ENCODE assay signal across 15 cellular contexts in genomic region chr2:95041060-95041823, GRCh38. TPM values are rescaled to one million over a fixed set of nuclear protein-coding genes. Genes with fewer than 3 reads are reported as not detected.
DNase-seq lines count a peak whose midpoint lies in the region; ATAC-seq and TF ChIP-seq lines count a peak whose summit lies in the region.
"Had no signal": no experiment of that assay in that cellular context is flagged by ENCODE, and none has a peak within 500 bp of the region (broad histone marks: within the 10 kb centered on the region; RNA-seq: fewer than 3 reads in every experiment).

No MANE protein-coding gene starts in this region.

- H3K27me3 ChIP-seq in dorsolateral prefrontal cortex (no peaks in the 10 kb centered on the region), colonic mucosa (no peaks in the 10 kb centered on the region), SK-N-SH (ENCODE audit: insufficient read depth) (peaks cover 24% of the 10 kb centered on the region; the same call in 1 of the 2 replicates)

- H3K9me3 Mint-ChIP-seq in activated CD8-positive, alpha-beta memory T cell treated with anti-CD3 and anti-CD28 coated beads, Interleukin-2, amount 10 ng/mL, durations not matched to agents 7 days and 5 days (ENCODE audit: low read depth) = peaks cover 7% of the 10 kb centered on the region
- peaks cover 18% of the 10 kb centered on the region in 2 donors for H3K9me3 Mint-ChIP-seq in stimulated activated naive CD8-positive, alpha-beta T cell treated with anti-CD3 and anti-CD28 coated beads, Interleukin-15, amount 100 ng/mL, for 72 hours
- H3K9me3 Mint-ChIP-seq in natural killer cell = peaks cover 30 to 31% of the 10 kb centered on the region in 2 donors

- H3K4me1 ChIP-seq in colonic mucosa (no peaks in the 10 kb centered on the region), SK-N-SH (ENCODE audit: control insufficient read depth in 1 of 2, insufficient read depth in 2 of 2, low read depth in 1 of 2, low read length in 1 of 2) (no peaks in the 10 kb centered on the region)

- H3K4me3 ChIP-seq in dorsolateral prefrontal cortex (no peak overlapping the region), colonic mucosa (no peak overlapping the region), SK-N-SH (ENCODE audit: low read depth in 2 of 2, low read length in 1 of 2) (no peak overlapping the region)

- intact Hi-C loops in dorsolateral prefrontal cortex (cut with DNase I) = no loop called here
- intact Hi-C loops in natural killer cell (cut with micrococcal nuclease) = no loop called here
- intact Hi-C loops in colonic mucosa (cut with DNase I) = no loop called here

- POLR2A ChIA-PET in SK-N-SH (lab: Yijun Ruan, JAX) = no interaction called here

- H3K79me2 ChIP-seq in SK-N-SH (ENCODE audit: insufficient read depth) = no peaks in the 10 kb centered on the region

- H3K4me1 Mint-ChIP-seq in activated CD8-positive, alpha-beta memory T cell treated with anti-CD3 and anti-CD28 coated beads, Interleukin-2, amount 10 ng/mL, durations not matched to agents 7 days and 5 days = peaks cover 47% of the 10 kb centered on the region
- peaks cover 88% of the 10 kb centered on the region for H3K4me1 Mint-ChIP-seq in stimulated activated naive CD8-positive, alpha-beta T cell treated with anti-CD3 and anti-CD28 coated beads, Interleukin-15, amount 100 ng/mL, for 72 hours
- peaks cover 0 to 8% of the 10 kb centered on the region in 2 donors for H3K4me1 Mint-ChIP-seq in natural killer cell

- H3K4me3 Mint-ChIP-seq in activated CD8-positive, alpha-beta memory T cell treated with anti-CD3 and anti-CD28 coated beads, Interleukin-2, amount 10 ng/mL, durations not matched to agents 7 days and 5 days = no peak overlapping the region
- peak overlapping the region in 1 of 2 donors; percentile 0 for H3K4me3 Mint-ChIP-seq in stimulated activated naive CD8-positive, alpha-beta T cell treated with anti-CD3 and anti-CD28 coated beads, Interleukin-15, amount 100 ng/mL, for 72 hours
- H3K4me3 Mint-ChIP-seq in natural killer cell = no peak overlapping the region
- H3K4me3 Mint-ChIP-seq: brain had no signal

- H2AFZ ChIP-seq in SK-N-SH (ENCODE audit: low read depth) = no peak overlapping the region

- ATAC-seq in activated CD8-positive, alpha-beta memory T cell treated with anti-CD3 and anti-CD28 coated beads, Interleukin-2, amount 10 ng/mL, durations not matched to agents 7 days and 5 days = peak; percentile 18
- peak; percentile 38 for ATAC-seq in HG03442 (IDR thresholded peaks at IDR 0.05; ENCODE audit: unreplicated experiment)
- peak; percentile 47 for ATAC-seq in stimulated activated naive CD8-positive, alpha-beta T cell treated with anti-CD3 and anti-CD28 coated beads, Interleukin-15, amount 100 ng/mL, for 72 hours
- ATAC-seq in natural killer cell = no peak

- TF ChIP-seq RAD21 in SK-N-SH (IDR thresholded peaks at IDR 0.05; ENCODE audit: low read length) = no peak

- peak overlapping the region; percentile 16 for H3K27ac Mint-ChIP-seq in activated CD8-positive, alpha-beta memory T cell treated with anti-CD3 and anti-CD28 coated beads, Interleukin-2, amount 10 ng/mL, durations not matched to agents 7 days and 5 days
- peak overlapping the region in 1 of 2 donors; percentile 34 for H3K27ac Mint-ChIP-seq in stimulated activated naive CD8-positive, alpha-beta T cell treated with anti-CD3 and anti-CD28 coated beads, Interleukin-15, amount 100 ng/mL, for 72 hours
- H3K27ac Mint-ChIP-seq in natural killer cell = no peak overlapping the region

- TF ChIP-seq EP300 in SK-N-SH (IDR thresholded peaks at IDR 0.05; ENCODE audit: borderline replicate concordance in 1 of 2, low read depth in 1 of 2, low read length in 1 of 2) = no peak

- H4K20me1 ChIP-seq in SK-N-SH (ENCODE audit: insufficient read depth) = no peaks in the 10 kb centered on the region

- WGBS in SK-N-SH (ENCODE audit: low lambda C conversion rate) = 53% methylated on average over 10 of the region's 10 CpGs

- no peak overlapping the region for H3K4me2 ChIP-seq in SK-N-SH

- H3K9me3 ChIP-seq in colonic mucosa (no peaks in the 10 kb centered on the region), SK-N-SH (no peaks in the 10 kb centered on the region)

- H3F3A ChIP-seq in SK-N-SH (replicated peaks; ENCODE audit: insufficient read depth) = peaks cover 28% of the 10 kb centered on the region

- no peaks in the 10 kb centered on the region for H3K36me3 ChIP-seq in colonic mucosa
- H3K36me3 ChIP-seq in SK-N-SH (replicated peaks in 1 of 2; ENCODE audit: control insufficient read depth in 1 of 2, insufficient read depth in 2 of 2, low read length in 1 of 2) = no peaks in the 10 kb centered on the region

- DNase-seq in activated CD8-positive, alpha-beta memory T cell treated with anti-CD3 and anti-CD28 coated beads, Interleukin-2, amount 10 ng/mL, durations not matched to agents 7 days and 5 days = no peak
- no peak for DNase-seq in activated CD8-positive, alpha-beta memory T cell treated with anti-CD3 and anti-CD28 coated beads, Interleukin-2, amount 50 U/mL, for 4 hours
- DNase-seq in dorsolateral prefrontal cortex (peak in 1 of 10 donors; percentile 23), natural killer cell (no peak), colonic mucosa (no peak), SK-N-SH (no peak)
- DNase-seq in stimulated activated naive CD8-positive, alpha-beta T cell treated with anti-CD3 and anti-CD28 coated beads, Interleukin-15, amount 100 ng/mL, for 72 hours = no peak
- DNase-seq: ACHN, Calu3, MV-4-11, NCI-H2171 treated with DMSO at 0.1 percent for 48 hours, occipital lobe had no signal

- no peaks in the 10 kb centered on the region for H3K9me2 ChIP-seq in SK-N-SH

- H3K27ac ChIP-seq in dorsolateral prefrontal cortex = peak overlapping the region in 54 of 59 donors; percentile 2 to 100 (median 84)
- H3K27ac ChIP-seq in colonic mucosa = no peak overlapping the region
- H3K27ac ChIP-seq in SK-N-SH (ENCODE audit: low read depth in 2 of 2, low read length in 1 of 2) = no peak overlapping the region

- H3K9ac ChIP-seq in colonic mucosa (ENCODE audit: low read depth in 2 of 2, low read length in 2 of 2) (no peak overlapping the region), SK-N-SH (no peak overlapping the region)

- no peaks in the 10 kb centered on the region for H3K27me3 Mint-ChIP-seq in activated CD8-positive, alpha-beta memory T cell treated with anti-CD3 and anti-CD28 coated beads, Interleukin-2, amount 10 ng/mL, durations not matched to agents 7 days and 5 days
- no peaks in the 10 kb centered on the region for H3K27me3 Mint-ChIP-seq in stimulated activated naive CD8-positive, alpha-beta T cell treated with anti-CD3 and anti-CD28 coated beads, Interleukin-15, amount 100 ng/mL, for 72 hours
- peaks cover 0 to 18% of the 10 kb centered on the region in 2 donors for H3K27me3 Mint-ChIP-seq in natural killer cell (ENCODE audit: low read depth in 2 of 2)

- CTCF ChIA-PET in activated CD8-positive, alpha-beta memory T cell treated with anti-CD3 and anti-CD28 coated beads, Interleukin-2, amount 10 ng/mL, durations not matched to agents 7 days and 5 days (lab: Charles Lee) = interaction anchor here (0.9 to 1.9 kb wide), 3 partner anchors 15 to 38 kb away, joined by 3 to 6 read pairs (median 5); no protein-coding TSS in a partner anchor
- CTCF ChIA-PET in SK-N-SH (lab: Yijun Ruan, JAX) = interaction anchor here (1.1 to 1.4 kb wide), 2 partner anchors 35 to 74 kb away, joined by 3 to 4 read pairs; no protein-coding TSS in a partner anchor

- H3K36me3 Mint-ChIP-seq in activated CD8-positive, alpha-beta memory T cell treated with anti-CD3 and anti-CD28 coated beads, Interleukin-2, amount 10 ng/mL, durations not matched to agents 7 days and 5 days = peaks cover 3% of the 10 kb centered on the region
- H3K36me3 Mint-ChIP-seq in natural killer cell = no peaks in the 10 kb centered on the region
- H3K36me3 Mint-ChIP-seq: brain had no signal

- no peak for TF ChIP-seq CTCF in dorsolateral prefrontal cortex (IDR thresholded peaks at IDR 0.05 in 54 of 56, conservative IDR thresholded peaks at IDR 0.05 in 2 of 56; ENCODE audit: low read depth in 1 of 56, partially characterized antibody in 56 of 56)
- no peak for TF ChIP-seq CTCF in natural killer cell (IDR thresholded peaks at IDR 0.05)
- no peak for TF ChIP-seq CTCF in colonic mucosa (IDR thresholded peaks at IDR 0.05)
- no peak for TF ChIP-seq CTCF in SK-N-SH (IDR thresholded peaks at IDR 0.05)

TF ChIP-seq in SK-N-SH, 30 proteins besides CTCF, POLR2A, EP300 and RAD21 (continues in another document):
- TF ChIP-seq IRF3 (IDR thresholded peaks at IDR 0.05; ENCODE audit: low read depth, low read length) (no peak), POLR2AphosphoS5 (IDR thresholded peaks at IDR 0.05; ENCODE audit: low read depth, low read length) (no peak), SIN3A (IDR thresholded peaks at IDR 0.05; ENCODE audit: borderline replicate concordance, low read depth, low read length) (no peak), TCF12 (IDR thresholded peaks at IDR 0.05) (no peak)

RNA-seq across cellular contexts. Expression of gene MAL, which starts 15.7 kb away (rescaled TPM):
- 100 to 1,000 TPM in 1 of 2 experiments, 10 to 100 TPM in 1; 54.6 to 178 TPM for total RNA-seq in activated CD8-positive, alpha-beta memory T cell treated with anti-CD3 and anti-CD28 coated beads, Interleukin-2, amount 10 ng/mL, durations not matched to agents 7 days and 5 days
- total RNA-seq in dorsolateral prefrontal cortex (100 to 1,000 TPM in 74 of 120 experiments, 10 to 100 TPM in 46; 24.0 to 522 (median 118) TPM), natural killer cell (1 to 10 TPM in 2 of 3 donors, under 1 TPM in 1; 0.54 to 3.3 (median 1.8) TPM), colonic mucosa (1 to 10 TPM in 1 of 2 donors, under 1 TPM in 1; 0.54 to 3.5 TPM)
- polyA plus RNA-seq in SK-N-SH (2012; rRNA removed) = not detected in 2 replicates
- not detected in 2 replicates for polyA plus RNA-seq in SK-N-SH (2012; cell fraction: cytosol; rRNA removed)
- polyA plus RNA-seq in SK-N-SH (2012; cell fraction: nucleus; rRNA removed) = not detected in 2 replicates
- total RNA-seq: Calu3, frontal cortex, occipital lobe had no signal

Comparison
In these comparisons a context has a peak if more than half of its experiments do, and no peak if none do; other contexts are left out.
1. ATAC-seq: peak in activated CD8-positive, alpha-beta memory T cell treated with anti-CD3 and anti-CD28 coated beads, Interleukin-2, amount 10 ng/mL, durations not matched to agents 7 days and 5 days (single experiment), HG03442 (single experiment) and stimulated activated naive CD8-positive, alpha-beta T cell treated with anti-CD3 and anti-CD28 coated beads, Interleukin-15, amount 100 ng/mL, for 72 hours (single experiment); none in natural killer cell (0 of 3).
2. H3K27ac ChIP-seq: peak in dorsolateral prefrontal cortex (54 of 59); none in colonic mucosa (single experiment) and SK-N-SH (0 of 2).
3. RNA of gene MAL, which starts 15.7 kb away (total RNA-seq): 54.6 to 178 TPM in activated CD8-positive, alpha-beta memory T cell treated with anti-CD3 and anti-CD28 coated beads, Interleukin-2, amount 10 ng/mL, durations not matched to agents 7 days and 5 days and 24.0 to 522 TPM in dorsolateral prefrontal cortex; 0.54 to 3.5 TPM in colonic mucosa and 0.54 to 3.3 TPM in natural killer cell; every median in the first group is over 4 times any median in the second.